2 cellular contexts compared by ENCODE assay signal in the genomic region with DNA sequence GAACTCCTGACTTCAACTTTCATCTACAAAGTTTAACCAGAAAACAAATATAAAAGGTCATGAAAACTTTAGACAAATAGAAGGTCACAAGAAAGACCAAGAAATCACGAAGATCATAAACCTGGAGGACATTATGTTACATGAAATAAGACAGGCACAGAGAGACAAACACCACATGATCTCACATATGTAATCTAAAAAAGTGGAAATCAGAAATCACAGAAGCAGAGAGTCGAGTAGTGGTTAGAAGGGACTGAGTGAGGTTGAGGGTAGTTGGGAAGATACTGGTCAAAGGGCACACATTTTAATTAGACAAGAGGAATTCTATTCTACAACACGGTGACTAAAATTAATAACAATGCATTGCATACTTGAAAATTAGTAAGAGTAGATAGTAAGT.
TF ChIP-seq lines count a peak whose summit lies in the region.

No MANE protein-coding gene starts in this region.

TF ChIP-seq in IMR-90, 13 proteins besides CTCF, POLR2A, EP300 and RAD21:
- TF ChIP-seq, protein P1, sequence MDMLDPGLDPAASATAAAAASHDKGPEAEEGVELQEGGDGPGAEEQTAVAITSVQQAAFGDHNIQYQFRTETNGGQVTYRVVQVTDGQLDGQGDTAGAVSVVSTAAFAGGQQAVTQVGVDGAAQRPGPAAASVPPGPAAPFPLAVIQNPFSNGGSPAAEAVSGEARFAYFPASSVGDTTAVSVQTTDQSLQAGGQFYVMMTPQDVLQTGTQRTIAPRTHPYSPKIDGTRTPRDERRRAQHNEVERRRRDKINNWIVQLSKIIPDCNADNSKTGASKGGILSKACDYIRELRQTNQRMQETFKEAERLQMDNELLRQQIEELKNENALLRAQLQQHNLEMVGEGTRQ (IDR thresholded peaks at IDR 0.05; ENCODE audit: low read depth, low read length), result no peak
- TF ChIP-seq RFX5 (IDR thresholded peaks at IDR 0.05; ENCODE audit: low read depth, low read length), result no peak
- no peak for TF ChIP-seq SMC3 (IDR thresholded peaks at IDR 0.05; ENCODE audit: low read depth, low read length)
- no peak for TF ChIP-seq MAFK (IDR thresholded peaks at IDR 0.05; ENCODE audit: low read depth, low read length)
- no peak for TF ChIP-seq NFE2L2 (IDR thresholded peaks at IDR 0.05; ENCODE audit: low read depth, low read length)
- TF ChIP-seq FOS (IDR thresholded peaks at IDR 0.05; ENCODE audit: low read depth, low read length), result no peak
- no peak for TF ChIP-seq MAZ (IDR thresholded peaks at IDR 0.05; ENCODE audit: borderline replicate concordance, low read depth, low read length)
- no peak for TF ChIP-seq CHD1 (IDR thresholded peaks at IDR 0.05; ENCODE audit: low read depth, low read length)
- no peak for TF ChIP-seq RCOR1 (IDR thresholded peaks at IDR 0.05; ENCODE audit: insufficient replicate concordance, low read length)
- TF ChIP-seq MXI1 (IDR thresholded peaks at IDR 0.05; ENCODE audit: borderline replicate concordance, low read depth, low read length), result no peak
- TF ChIP-seq, protein P2, sequence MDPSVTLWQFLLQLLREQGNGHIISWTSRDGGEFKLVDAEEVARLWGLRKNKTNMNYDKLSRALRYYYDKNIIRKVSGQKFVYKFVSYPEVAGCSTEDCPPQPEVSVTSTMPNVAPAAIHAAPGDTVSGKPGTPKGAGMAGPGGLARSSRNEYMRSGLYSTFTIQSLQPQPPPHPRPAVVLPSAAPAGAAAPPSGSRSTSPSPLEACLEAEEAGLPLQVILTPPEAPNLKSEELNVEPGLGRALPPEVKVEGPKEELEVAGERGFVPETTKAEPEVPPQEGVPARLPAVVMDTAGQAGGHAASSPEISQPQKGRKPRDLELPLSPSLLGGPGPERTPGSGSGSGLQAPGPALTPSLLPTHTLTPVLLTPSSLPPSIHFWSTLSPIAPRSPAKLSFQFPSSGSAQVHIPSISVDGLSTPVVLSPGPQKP (IDR thresholded peaks at IDR 0.05; ENCODE audit: borderline replicate concordance, low read depth, low read length), result no peak

TF ChIP-seq in GM12878, 131 proteins besides CTCF, POLR2A, EP300 and RAD21:
- no peak for TF ChIP-seq BHLHE40 (IDR thresholded peaks at IDR 0.05; ENCODE audit: borderline replicate concordance in 1 of 2, low read depth in 2 of 2, low read length in 1 of 2)
- 0 out of 2 replicates have a peak, but pooled peaks have one; percentile 10 for TF ChIP-seq RUNX3 (IDR thresholded peaks at IDR 0.05; ENCODE audit: low read length)
